12 cellular contexts compared by ENCODE assay signal in genomic region chr7:139706837-139707236, GRCh38.
"Had no signal": no experiment of that assay in that cellular context is flagged by ENCODE, and none has a peak within 500 bp of the region (broad histone marks: within the 10 kb centered on the region; RNA-seq: fewer than 3 reads in every experiment).

No MANE protein-coding gene starts in this region.

- H3K9me3 Mint-ChIP-seq: activated naive CD4-positive, alpha-beta T cell treated with anti-CD3 and anti-CD28 coated beads for 36 hours; activated T-helper 17 cell treated with anti-CD3 and anti-CD28 coated beads, Interleukin-2, amount 50 U/mL, for 72 hours; endodermal cell; nephron had no signal

- H3K4me3 ChIP-seq: ascending aorta, breast epithelium, gastroesophageal sphincter, heart right ventricle, spleen, stomach had no signal

- H3K27me3 Mint-ChIP-seq: activated T-helper 17 cell treated with anti-CD3 and anti-CD28 coated beads, Interleukin-2, amount 50 U/mL, for 72 hours had no signal

- DNase-seq: activated CD4-positive, alpha-beta T cell treated with anti-CD3 and anti-CD28 coated beads, Interleukin-2, amount 50 U/mL, for 48 hours; activated naive CD4-positive, alpha-beta T cell treated with anti-CD3 and anti-CD28 coated beads for 36 hours; heart right ventricle; spleen; stomach; WERI-Rb-1 had no signal

- H3K27ac ChIP-seq: ascending aorta, breast epithelium, gastroesophageal sphincter, stomach, WERI-Rb-1 had no signal

- H3K36me3 ChIP-seq: breast epithelium had no signal

- H3K4me3 Mint-ChIP-seq: activated naive CD4-positive, alpha-beta T cell treated with anti-CD3 and anti-CD28 coated beads for 36 hours; activated T-helper 17 cell treated with anti-CD3 and anti-CD28 coated beads, Interleukin-2, amount 50 U/mL, for 72 hours; endodermal cell; nephron had no signal

- H3K4me1 ChIP-seq: breast epithelium had no signal

- H3K9me3 ChIP-seq: ascending aorta, breast epithelium, gastroesophageal sphincter, heart right ventricle, spleen, stomach had no signal

- H3K27ac Mint-ChIP-seq: activated naive CD4-positive, alpha-beta T cell treated with anti-CD3 and anti-CD28 coated beads for 36 hours; activated T-helper 17 cell treated with anti-CD3 and anti-CD28 coated beads, Interleukin-2, amount 50 U/mL, for 72 hours; endodermal cell had no signal

- H3K27me3 ChIP-seq: ascending aorta, breast epithelium, gastroesophageal sphincter, heart right ventricle, spleen, stomach had no signal
